Comparison of ENCODE assay signal across 8 cellular contexts in genomic region chr17:75131278-75132017, GRCh38. TPM values are rescaled to one million over a fixed set of nuclear protein-coding genes. Genes with fewer than 3 reads are reported as not detected.
DNase-seq lines count a peak whose midpoint lies in the region; TF ChIP-seq lines count a peak whose summit lies in the region.

TSS of gene NT5C (minus strand) at chr17:75131742. CDS start at chr17:75131707, 35 bp downstream.

- H3K79me2 ChIP-seq in parathyroid adenoma, result no peaks in the 10 kb centered on the region

- H3K27me3 ChIP-seq in H7 (ENCODE audit: control insufficient read depth, insufficient read depth, low read length) (no peaks in the 10 kb centered on the region), cardiac muscle cell (no peaks in the 10 kb centered on the region), parathyroid adenoma (ENCODE audit: control insufficient read depth, insufficient read depth, low read length) (no peaks in the 10 kb centered on the region), uterus (no peaks in the 10 kb centered on the region)

- intact Hi-C loops in uterus (cut with DNase I; ENCODE audit: low total_unique reads), result no loop called here

- peak within 1 kb of the TSS; percentile 69 for H3K9ac ChIP-seq in parathyroid adenoma

- H2AFZ ChIP-seq in parathyroid adenoma, result peak within 1 kb of the TSS; percentile 96

- peak; percentile 73 for TF ChIP-seq CTCF in GM10248 (IDR thresholded peaks at IDR 0.05; ENCODE audit: control extremely low read depth, extremely low read depth, low read depth, missing control alignments)
- peak; percentile 71 for TF ChIP-seq CTCF in cardiac muscle cell (IDR thresholded peaks at IDR 0.05; ENCODE audit: low read depth, low read length)
- TF ChIP-seq CTCF in parathyroid adenoma (IDR thresholded peaks at IDR 0.05), result peak; percentile 64
- peak; percentile 56 to 86 (median 74) for TF ChIP-seq CTCF in uterus (IDR thresholded peaks at IDR 0.05)

- H3K4me1 ChIP-seq in cardiac muscle cell (ENCODE audit: low read depth) (no peaks in the 10 kb centered on the region), parathyroid adenoma (no peaks in the 10 kb centered on the region), uterus (peaks cover 0 to 8% of the 10 kb centered on the region in 2 donors)

- POLR2A ChIA-PET in GM10248 (lab: Yijun Ruan, JAX), result interaction anchor here (0.8 to 1.3 kb wide), 2 partner anchors 18 to 23 kb away, joined by 3 to 5 read pairs; partner anchors contain the start of gene JPT1

- DNase-seq in GM10248 (ENCODE audit: extremely low spot score), result peak; percentile 92
- peak; percentile 97 for DNase-seq in H7
- peak; percentile 74 for DNase-seq in M059J (ENCODE audit: low read depth)
- peak; percentile 64 for DNase-seq in SKM-1 treated with dmso at 0.1 percent for 144 hours (lab: John Stamatoyannopoulos, UW; ENCODE audit: unreplicated experiment)
- peak; percentile 42 for DNase-seq in activated naive CD8-positive, alpha-beta T cell treated with anti-CD3 and anti-CD28 coated beads, Interleukin-2, amount 50 U/mL, for 16 hours (ENCODE audit: low read depth, low spot score)
- peak; percentile 86 to 90 for DNase-seq in cardiac muscle cell (ENCODE audit: low read depth in 1 of 2, low spot score in 1 of 2)
- peak; percentile 80 to 83 for DNase-seq in uterus

- H3K4me3 ChIP-seq in H7 (ENCODE audit: insufficient read depth, low read depth, low read length) (peak within 1 kb of the TSS; percentile 80), cardiac muscle cell (peak within 1 kb of the TSS; percentile 84), parathyroid adenoma (ENCODE audit: low read depth, low read length) (peak within 1 kb of the TSS; percentile 68), uterus (peak within 1 kb of the TSS; percentile 74 to 77)

- H3K9me3 ChIP-seq in cardiac muscle cell (ENCODE audit: low read depth), result no peaks in the 10 kb centered on the region
- no peaks in the 10 kb centered on the region for H3K9me3 ChIP-seq in parathyroid adenoma (ENCODE audit: control insufficient read depth, low read length)
- H3K9me3 ChIP-seq in uterus, result no peaks in the 10 kb centered on the region

- peak within 1 kb of the TSS; percentile 82 for H3K4me2 ChIP-seq in parathyroid adenoma (ENCODE audit: low read length)

- CTCF ChIA-PET in GM10248 (lab: Yijun Ruan, JAX), result interaction anchor here (0.7 to 17.2 kb wide), 34 partner anchors 10 to 498 kb away, joined by 3 to 338 read pairs (median 6); partner anchors contain the start of genes ARMC7, JPT1, MIF4GD and MRPL58

- H3K27ac ChIP-seq in cardiac muscle cell (peak within 1 kb of the TSS; percentile 84), parathyroid adenoma (peak within 1 kb of the TSS; percentile 77), uterus (peak within 1 kb of the TSS; percentile 88 to 90)

- H3K36me3 ChIP-seq in H7 (replicated peaks; ENCODE audit: control insufficient read depth, insufficient read depth, low read length) (peaks cover 15% of the 10 kb centered on the region), cardiac muscle cell (peaks cover 3% of the 10 kb centered on the region), parathyroid adenoma (ENCODE audit: control insufficient read depth, insufficient read depth, low read length) (no peaks in the 10 kb centered on the region), uterus (no peaks in the 10 kb centered on the region)

- peak in 1 of 2 donors; percentile 69 for TF ChIP-seq POLR2A in uterus (IDR thresholded peaks at IDR 0.05)

RNA-seq across cellular contexts. Expression of gene NT5C, which starts in this region (rescaled TPM):
- total RNA-seq in H7 (2014; rRNA removed; shearing (Covaris generic)), result 106 and 118 TPM in 2 replicates
- 28.7 and 39.4 TPM in 2 replicates for total RNA-seq in M059J (2014; rRNA removed; shearing (Covaris generic))
- total RNA-seq in cardiac muscle cell (204 and 233 TPM in 2 replicates), uterus (10 to 100 TPM; 30.2 to 60.0 (median 44.9) TPM)
- polyA plus RNA-seq in cardiac muscle cell, result 168 and 174 TPM in 2 replicates

Comparison
In these comparisons a context has a peak if more than half of its experiments do, and no peak if none do; other contexts are left out.
1. Peak in every context shown above with its lines: DNase-seq, H3K4me3 ChIP-seq and H3K27ac ChIP-seq.
2. DNase-seq: peak in every context shown above with its lines; median percentile 97 in H7; 92 in GM10248; 88 in cardiac muscle cell; 82 in uterus; 74 in M059J; 64 in SKM-1 treated with dmso at 0.1 percent for 144 hours; 42 in activated naive CD8-positive, alpha-beta T cell treated with anti-CD3 and anti-CD28 coated beads, Interleukin-2, amount 50 U/mL, for 16 hours.